7 cellular contexts compared by ENCODE assay signal in genomic region chr1:40315795-40316594, GRCh38. TPM values are rescaled to one million over a fixed set of nuclear protein-coding genes. Genes with fewer than 3 reads are reported as not detected.
A peak's percentile ranks its signal among the peaks of the same experiment; 100 is the strongest.
DNase-seq lines count a peak whose midpoint lies in the region; ATAC-seq and TF ChIP-seq lines count a peak whose summit lies in the region.

No MANE protein-coding gene starts in this region.

- DNase-seq in astrocyte of the spinal cord (ENCODE audit: low read depth, low spot score) (no peak), inferior parietal cortex (ENCODE audit: extremely low spot score) (peak; percentile 57), spleen (peak; percentile 84), MV-4-11 (lab: John Stamatoyannopoulos, UW) (no peak)

- in situ Hi-C loops in astrocyte of the spinal cord (cut with HindIII; ENCODE audit: low sequenced_read_pairs): no loop called here

- H4K20me1 ChIP-seq in OCI-LY3 (ENCODE audit: insufficient read depth, low read length): no peaks in the 10 kb centered on the region

- TF ChIP-seq CTCF in OCI-LY3 (IDR thresholded peaks at IDR 0.05; ENCODE audit: low read depth, low read length) (no peak), astrocyte of the spinal cord (IDR thresholded peaks at IDR 0.05; ENCODE audit: low read depth, low read length) (no peak), spleen (IDR thresholded peaks at IDR 0.05 in 8 of 11, conservative IDR thresholded peaks at IDR 0.05 in 3 of 11) (no peak)

- no peaks in the 10 kb centered on the region for H3K9me3 ChIP-seq in OCI-LY3 (ENCODE audit: insufficient read depth, low read length)
- H3K9me3 ChIP-seq in spleen: no peaks in the 10 kb centered on the region

- peak overlapping the region; percentile 49 for H3K9ac ChIP-seq in OCI-LY3 (ENCODE audit: low read length)

- H3K27me3 ChIP-seq in OCI-LY3 (ENCODE audit: low read depth, low read length) (peaks cover 9% of the 10 kb centered on the region; the same call in 1 of the 2 replicates), spleen (replicated peaks in 1 of 7) (peaks cover 0 to 45% (median 24%) of the 10 kb centered on the region in 7 donors)

- H3K4me2 ChIP-seq in OCI-LY3 (ENCODE audit: low read length): peak overlapping the region; percentile 93

- ATAC-seq in GM18505 (IDR thresholded peaks at IDR 0.05; ENCODE audit: unreplicated experiment) (no peak), HG03378 (IDR thresholded peaks at IDR 0.05; ENCODE audit: unreplicated experiment) (no peak)

- H3K27ac ChIP-seq in OCI-LY3 (ENCODE audit: low read length) (no peak overlapping the region), spleen (peak overlapping the region in 4 of 8 donors; percentile 20 to 70 (median 66))

- TF ChIP-seq POLR2A in GM18505 (IDR thresholded peaks at IDR 0.05; ENCODE audit: borderline replicate concordance, extremely low read depth, insufficient read depth, insufficient read length) (peak; percentile 30), spleen (IDR thresholded peaks at IDR 0.05) (no peak)

- H2AFZ ChIP-seq in OCI-LY3 (ENCODE audit: low read depth, low read length): peak overlapping the region; percentile 60

- H3K36me3 ChIP-seq in OCI-LY3 (replicated peaks; ENCODE audit: low read depth, low read length) (no peaks in the 10 kb centered on the region), spleen (no peaks in the 10 kb centered on the region)

- H3K4me1 ChIP-seq in OCI-LY3 (ENCODE audit: low read length) (peaks cover 41% of the 10 kb centered on the region), spleen (peaks cover 30 to 62% (median 60%) of the 10 kb centered on the region in 6 donors)

- H3K79me2 ChIP-seq in OCI-LY3 (ENCODE audit: low read length): no peaks in the 10 kb centered on the region

- intact Hi-C loops in spleen (cut with DNase I; ENCODE audit: low total_unique reads): no loop called here

- peak overlapping the region; percentile 76 for H3K4me3 ChIP-seq in OCI-LY3 (ENCODE audit: low read length)
- H3K4me3 ChIP-seq in astrocyte of the spinal cord (ENCODE audit: low read depth, low read length): peak overlapping the region; percentile 32
- peak overlapping the region; percentile 39 to 82 (median 52) for H3K4me3 ChIP-seq in spleen

- WGBS in spleen, 5 donors: 0 to 5% (median 4%) methylated on average over 3 to 41 of the region's 41 CpGs

RNA-seq across cellular contexts. Expression of gene COL9A2, which starts 1.1 kb away (rescaled TPM):
- total RNA-seq in spleen: 10 to 100 TPM in 2 of 7 donors, 1 to 10 TPM in 5; 3.1 to 16.0 (median 6.2) TPM
- 10 to 100 TPM in 2 of 3 donors, 1 to 10 TPM in 1; 9.1 to 17.8 (median 10.1) TPM for polyA plus RNA-seq in spleen

RNA-seq across cellular contexts. Expression of gene SMAP2, which starts 57.5 kb away (rescaled TPM):
- 100 to 1,000 TPM; 120 to 435 (median 252) TPM for total RNA-seq in spleen
- 100 to 1,000 TPM; 135 to 196 (median 148) TPM for polyA plus RNA-seq in spleen

RNA-seq across cellular contexts. Expression of gene ZMPSTE24, which starts 58.0 kb away (rescaled TPM):
- total RNA-seq in spleen: 10 to 100 TPM; 20.4 to 33.3 (median 25.2) TPM
- polyA plus RNA-seq in spleen: 10 to 100 TPM in 2 of 3 donors, 1 to 10 TPM in 1; 7.9 to 10.9 (median 10.6) TPM

Comparison
In these comparisons a context has a peak if more than half of its experiments do, and no peak if none do; other contexts are left out.
1. DNase-seq: peak in inferior parietal cortex (single experiment) and spleen (single experiment); none in astrocyte of the spinal cord (single experiment) and MV-4-11 (single experiment).
2. Peak in every context shown above with its lines, with median percentiles within 50 percentile points of each other: H3K4me3 ChIP-seq.